12 cellular contexts compared by ENCODE assay signal in genomic region chr9:124293712-124294504, GRCh38. TPM values are rescaled to one million over a fixed set of nuclear protein-coding genes. Genes with fewer than 3 reads are reported as not detected.
DNase-seq lines count a peak whose midpoint lies in the region; ATAC-seq lines count a peak whose summit lies in the region.
"Had no signal": no experiment of that assay in that cellular context is flagged by ENCODE, and none has a peak within 500 bp of the region (broad histone marks: within the 10 kb centered on the region; RNA-seq: fewer than 3 reads in every experiment).

No MANE protein-coding gene starts in this region.

- POLR2A ChIA-PET in CD8-positive, alpha-beta memory T cell (lab: Charles Lee): no interaction called here

- no peak for DNase-seq in stimulated activated naive CD8-positive, alpha-beta T cell treated with anti-CD3 and anti-CD28 coated beads, Interleukin-15, Interleukin-2, amounts not matched to agents 100 U/mL and 50 U/mL, for 24 hours
- DNase-seq in left colon: no peak
- no peak for DNase-seq in NCI-H128 (lab: John Stamatoyannopoulos, UW; ENCODE audit: unreplicated experiment)
- no peak for DNase-seq in CD8-positive, alpha-beta memory T cell
- DNase-seq: activated naive CD4-positive, alpha-beta T cell treated with anti-CD3 and anti-CD28 coated beads, Interleukin-2, amount 50 U/mL, for 16 hours; NCI-H187 treated with DMSO at 0.1 percent for 48 hours had no signal

- H3K9me3 ChIP-seq in CD8-positive, alpha-beta memory T cell (ENCODE audit: low read length): no peaks in the 10 kb centered on the region
- H3K9me3 ChIP-seq: Peyer's patch had no signal

- no peak overlapping the region for H3K27ac ChIP-seq in CD8-positive, alpha-beta memory T cell (ENCODE audit: low read depth, low read length)

- CTCF ChIA-PET in CD8-positive, alpha-beta memory T cell (lab: Charles Lee): interaction anchor here (1.4 to 2.0 kb wide), 2 partner anchors 10 to 167 kb away, joined by 3 to 6 read pairs; no protein-coding TSS in a partner anchor

- no peaks in the 10 kb centered on the region for H3K4me1 ChIP-seq in CD8-positive, alpha-beta memory T cell (ENCODE audit: insufficient read depth, low read length)

- intact Hi-C loops in left colon (cut with DNase I, micrococcal nuclease): no loop called here

- no peaks in the 10 kb centered on the region for H3K9me3 Mint-ChIP-seq in stimulated activated naive CD8-positive, alpha-beta T cell treated with anti-CD3 and anti-CD28 coated beads, Interleukin-15, Interleukin-2, amounts not matched to agents 100 ng/mL and 50 ng/mL, for 24 hours
- H3K9me3 Mint-ChIP-seq in activated naive CD8-positive, alpha-beta T cell (ENCODE audit: low read depth): no peaks in the 10 kb centered on the region
- no peaks in the 10 kb centered on the region for H3K9me3 Mint-ChIP-seq in CD8-positive, alpha-beta memory T cell

- ATAC-seq in stimulated activated naive CD8-positive, alpha-beta T cell treated with anti-CD3 and anti-CD28 coated beads, Interleukin-15, Interleukin-2, amounts not matched to agents 100 U/mL and 50 U/mL, for 24 hours: no peak
- ATAC-seq in left colon (peak; percentile 45), HG02798 (IDR thresholded peaks at IDR 0.05; ENCODE audit: poor library complexity, unreplicated experiment) (no peak), HG03025 (IDR thresholded peaks at IDR 0.05; ENCODE audit: low FRiP score, unreplicated experiment) (no peak)
- ATAC-seq: activated CD4-positive, CD25-positive, alpha-beta regulatory T cell treated with anti-CD3 and anti-CD28 coated beads, Interleukin-2, amount 50 U/mL, for 24 hours had no signal

- H3K36me3 Mint-ChIP-seq in stimulated activated naive CD8-positive, alpha-beta T cell treated with anti-CD3 and anti-CD28 coated beads, Interleukin-15, Interleukin-2, amounts not matched to agents 100 ng/mL and 50 ng/mL, for 24 hours (ENCODE audit: low read depth): peaks cover 6% of the 10 kb centered on the region
- peaks cover 2% of the 10 kb centered on the region for H3K36me3 Mint-ChIP-seq in activated naive CD8-positive, alpha-beta T cell
- no peaks in the 10 kb centered on the region for H3K36me3 Mint-ChIP-seq in CD8-positive, alpha-beta memory T cell

- no peak overlapping the region for H3K27ac Mint-ChIP-seq in stimulated activated naive CD8-positive, alpha-beta T cell treated with anti-CD3 and anti-CD28 coated beads, Interleukin-15, Interleukin-2, amounts not matched to agents 100 ng/mL and 50 ng/mL, for 24 hours
- no peak overlapping the region for H3K27ac Mint-ChIP-seq in activated naive CD8-positive, alpha-beta T cell
- peak overlapping the region in 1 of 8 donors; percentile 88 for H3K27ac Mint-ChIP-seq in CD8-positive, alpha-beta memory T cell

- peaks cover 67% of the 10 kb centered on the region for H3K4me1 Mint-ChIP-seq in stimulated activated naive CD8-positive, alpha-beta T cell treated with anti-CD3 and anti-CD28 coated beads, Interleukin-15, Interleukin-2, amounts not matched to agents 100 ng/mL and 50 ng/mL, for 24 hours (ENCODE audit: low read depth)
- peaks cover 33% of the 10 kb centered on the region for H3K4me1 Mint-ChIP-seq in activated naive CD8-positive, alpha-beta T cell (ENCODE audit: low read depth)
- H3K4me1 Mint-ChIP-seq in CD8-positive, alpha-beta memory T cell: peaks cover 22 to 34% (median 34%) of the 10 kb centered on the region in 3 donors

- peak overlapping the region; percentile 75 for H3K4me3 Mint-ChIP-seq in stimulated activated naive CD8-positive, alpha-beta T cell treated with anti-CD3 and anti-CD28 coated beads, Interleukin-15, Interleukin-2, amounts not matched to agents 100 ng/mL and 50 ng/mL, for 24 hours
- peak overlapping the region; percentile 64 for H3K4me3 Mint-ChIP-seq in activated naive CD8-positive, alpha-beta T cell
- H3K4me3 Mint-ChIP-seq in CD8-positive, alpha-beta memory T cell: no peak overlapping the region

- no peak overlapping the region for H3K4me3 ChIP-seq in CD8-positive, alpha-beta memory T cell (ENCODE audit: low read length)
- H3K4me3 ChIP-seq: Peyer's patch had no signal

- H3K36me3 ChIP-seq in CD8-positive, alpha-beta memory T cell (ENCODE audit: insufficient read depth, low read length): no peaks in the 10 kb centered on the region
- H3K36me3 ChIP-seq: Peyer's patch had no signal

- no peaks in the 10 kb centered on the region for H3K27me3 Mint-ChIP-seq in stimulated activated naive CD8-positive, alpha-beta T cell treated with anti-CD3 and anti-CD28 coated beads, Interleukin-15, Interleukin-2, amounts not matched to agents 100 ng/mL and 50 ng/mL, for 24 hours
- peaks cover 1% of the 10 kb centered on the region for H3K27me3 Mint-ChIP-seq in activated naive CD8-positive, alpha-beta T cell
- H3K27me3 Mint-ChIP-seq in CD8-positive, alpha-beta memory T cell: no peaks in the 10 kb centered on the region

- H3K27me3 ChIP-seq in CD8-positive, alpha-beta memory T cell (ENCODE audit: insufficient read depth, low read length, poor library complexity, severe bottlenecking): no peaks in the 10 kb centered on the region
- H3K27me3 ChIP-seq: Peyer's patch had no signal

RNA-seq across cellular contexts. Expression of gene NEK6, which starts 36.2 kb away (rescaled TPM):
- 10 to 100 TPM; 50.7 to 77.7 TPM for total RNA-seq in left colon
- 10 to 100 TPM; 63.0 to 66.0 TPM for total RNA-seq in CD8-positive, alpha-beta memory T cell
- 9.5 TPM for polyA plus RNA-seq in CD8-positive, alpha-beta memory T cell

Comparison
In these comparisons a context has a peak if more than half of its experiments do, and no peak if none do; other contexts are left out.
1. H3K4me3 Mint-ChIP-seq: peak in stimulated activated naive CD8-positive, alpha-beta T cell treated with anti-CD3 and anti-CD28 coated beads, Interleukin-15, Interleukin-2, amounts not matched to agents 100 ng/mL and 50 ng/mL, for 24 hours (single experiment) and activated naive CD8-positive, alpha-beta T cell (single experiment); none in CD8-positive, alpha-beta memory T cell (0 of 7).